Comparison of ENCODE assay signal across 1 cellular context in the genomic region with DNA sequence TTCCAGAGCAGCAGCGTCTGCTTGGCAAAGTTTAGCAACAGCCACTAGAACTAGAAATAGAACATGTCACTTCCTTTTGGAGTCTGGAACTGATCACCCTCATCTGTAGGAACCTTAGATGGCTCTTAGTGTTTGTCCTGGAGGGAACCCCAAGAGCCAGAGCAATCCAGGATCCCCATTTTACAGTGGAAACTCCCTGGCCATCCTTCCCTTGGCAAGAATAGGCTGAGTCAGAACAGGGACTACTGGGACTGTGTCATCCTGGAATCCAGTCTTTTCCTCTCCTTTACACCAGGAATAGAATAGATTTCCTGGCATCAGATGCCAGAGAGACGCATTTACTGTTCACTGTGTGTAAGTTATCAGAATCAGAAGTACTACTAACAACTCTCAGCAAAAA.
TF ChIP-seq lines count a peak whose summit lies in the region.

No MANE protein-coding gene starts in this region.

TF ChIP-seq in IMR-90, 13 proteins besides CTCF, POLR2A, EP300 and RAD21:
- no peak for TF ChIP-seq CEBPB (IDR thresholded peaks at IDR 0.05; ENCODE audit: low read depth, low read length)
- no peak for TF ChIP-seq RCOR1 (IDR thresholded peaks at IDR 0.05; ENCODE audit: insufficient replicate concordance, low read length)
- no peak for TF ChIP-seq MAZ (IDR thresholded peaks at IDR 0.05; ENCODE audit: borderline replicate concordance, low read depth, low read length)
- TF ChIP-seq MXI1 (IDR thresholded peaks at IDR 0.05; ENCODE audit: borderline replicate concordance, low read depth, low read length) = no peak
- no peak for TF ChIP-seq USF2 (IDR thresholded peaks at IDR 0.05; ENCODE audit: low read depth, low read length)
- TF ChIP-seq BHLHE40 (IDR thresholded peaks at IDR 0.05; ENCODE audit: low read depth, low read length) = no peak
- TF ChIP-seq SMC3 (IDR thresholded peaks at IDR 0.05; ENCODE audit: low read depth, low read length) = no peak
